18 cellular contexts compared by ENCODE assay signal in genomic region chr16:26830716-26831115, GRCh38.
A peak's percentile ranks its signal among the peaks of the same experiment; 100 is the strongest.
DNase-seq lines count a peak whose midpoint lies in the region; ATAC-seq and TF ChIP-seq lines count a peak whose summit lies in the region.
"Had no signal": no experiment of that assay in that cellular context is flagged by ENCODE, and none has a peak within 500 bp of the region (broad histone marks: within the 10 kb centered on the region; RNA-seq: fewer than 3 reads in every experiment).

No MANE protein-coding gene starts in this region.

- TF ChIP-seq CTCF in left ventricle myocardium inferior (IDR thresholded peaks at IDR 0.05; ENCODE audit: borderline replicate concordance) (no peak), right atrium auricular region (IDR thresholded peaks at IDR 0.05) (no peak), fibroblast of mammary gland (conservative IDR thresholded peaks at IDR 0.05; ENCODE audit: control insufficient read depth, insufficient read depth, low read depth, low read length) (no peak)

- peaks cover 4% of the 10 kb centered on the region for H3K9me3 ChIP-seq in left ventricle myocardium inferior (replicated peaks)
- peaks cover 0 to 10% of the 10 kb centered on the region in 2 donors for H3K9me3 ChIP-seq in right atrium auricular region
- H3K9me3 ChIP-seq: BE2C had no signal

- no peaks in the 10 kb centered on the region for H3K36me3 ChIP-seq in left ventricle myocardium inferior
- no peaks in the 10 kb centered on the region for H3K36me3 ChIP-seq in right atrium auricular region
- H3K36me3 ChIP-seq: BE2C had no signal

- H3K4me1 ChIP-seq in left ventricle myocardium inferior (no peaks in the 10 kb centered on the region), right atrium auricular region (no peaks in the 10 kb centered on the region)
- H3K4me1 ChIP-seq: BE2C had no signal

- H3K27me3 ChIP-seq in left ventricle myocardium inferior (ENCODE audit: low read depth) (peaks cover 48% of the 10 kb centered on the region), right atrium auricular region (no peaks in the 10 kb centered on the region)
- H3K27me3 ChIP-seq: BE2C had no signal

- H3K27ac ChIP-seq in left ventricle myocardium inferior (replicated peaks) (peak overlapping the region; percentile 7), right atrium auricular region (no peak overlapping the region)
- H3K27ac ChIP-seq: KMS-11, PC-9 had no signal

- ATAC-seq in GM18868 (IDR thresholded peaks at IDR 0.05; ENCODE audit: unreplicated experiment) = no peak
- ATAC-seq in GM18873 (IDR thresholded peaks at IDR 0.05; ENCODE audit: low FRiP score, unreplicated experiment) = no peak
- ATAC-seq: GM23338, HepG2 had no signal

- DNase-seq in left ventricle myocardium inferior (no peak), right atrium auricular region (ENCODE audit: low spot score) (no peak), NCI-H69 (lab: John Stamatoyannopoulos, UW) (peak; percentile 96), fibroblast of mammary gland (ENCODE audit: low read depth) (peak; percentile 92), smooth muscle cell of the brain vasculature (ENCODE audit: low read depth, low spot score) (peak; percentile 84)
- DNase-seq: BE2C; CD4-positive, alpha-beta memory T cell; DMS79 treated with DMSO at 0.1 percent for 48 hours; HFFc6; NCI-H1105 treated with DMSO at 0.1 percent for 48 hours; NCI-H2029 treated with DMSO at 0.1 percent for 48 hours; NCI-H526; PC-9 had no signal

- H3K4me3 ChIP-seq in left ventricle myocardium inferior (no peak overlapping the region), right atrium auricular region (no peak overlapping the region), fibroblast of mammary gland (ENCODE audit: control insufficient read depth, low read depth, low read length) (no peak overlapping the region)
- H3K4me3 ChIP-seq: GM23338, PC-9 had no signal

- intact Hi-C loops in left ventricle myocardium inferior (cut with micrococcal nuclease) = no loop called here

Comparison
In these comparisons a context has a peak if more than half of its experiments do, and no peak if none do; other contexts are left out.
1. DNase-seq: peak in NCI-H69 (single experiment), fibroblast of mammary gland (single experiment) and smooth muscle cell of the brain vasculature (single experiment); none in left ventricle myocardium inferior (single experiment) and right atrium auricular region (single experiment).